Comparison of ENCODE assay signal across 8 cellular contexts in genomic region chr18:36298113-36298701, GRCh38.
A peak's percentile ranks its signal among the peaks of the same experiment; 100 is the strongest.
DNase-seq lines count a peak whose midpoint lies in the region; ATAC-seq and TF ChIP-seq lines count a peak whose summit lies in the region.

No MANE protein-coding gene starts in this region.

- ATAC-seq in GM18520 (IDR thresholded peaks at IDR 0.05; ENCODE audit: unreplicated experiment) (peak; percentile 12), HG03135 (IDR thresholded peaks at IDR 0.05; ENCODE audit: unreplicated experiment) (peak; percentile 23)

- in situ Hi-C loops in astrocyte of the cerebellum (cut with HindIII; ENCODE audit: low sequenced_read_pairs) = no loop called here

- DNase-seq in astrocyte of the cerebellum (ENCODE audit: low read depth) (no peak), tibial artery (peak in 1 of 2 donors; percentile 69), NCI-H2081 treated with DMSO at 0.1 percent for 48 hours (lab: John Stamatoyannopoulos, UW) (no peak), amniotic stem cell (lab: John Stamatoyannopoulos, UW) (no peak)
- no peak for DNase-seq in stimulated activated CD4-positive, alpha-beta T cell treated with anti-CD3 and anti-CD28 coated beads, Interleukin-12 subunit alpha, Interleukin-12 subunit beta, amount 100 ng/mL, for 4 hours

- H3K27me3 ChIP-seq in layer of hippocampus (ENCODE audit: control insufficient read depth, insufficient read depth, low read length) (no peaks in the 10 kb centered on the region), tibial artery (no peaks in the 10 kb centered on the region)

- peak overlapping the region; percentile 73 for H3K4me3 ChIP-seq in astrocyte of the cerebellum (ENCODE audit: low read depth, low read length)
- peak overlapping the region; percentile 64 to 70 for H3K4me3 ChIP-seq in tibial artery

- H3K4me1 ChIP-seq in tibial artery = peaks cover 0 to 19% (median 12%) of the 10 kb centered on the region in 4 donors

- H3K9me3 ChIP-seq in tibial artery = no peaks in the 10 kb centered on the region

- TF ChIP-seq CTCF in astrocyte of the cerebellum (IDR thresholded peaks at IDR 0.05; ENCODE audit: low read depth, low read length, missing control alignments) (no peak), tibial artery (IDR thresholded peaks at IDR 0.05) (no peak)

- no peaks in the 10 kb centered on the region for H3K36me3 ChIP-seq in tibial artery

- intact Hi-C loops in tibial artery (cut with DNase I; ENCODE audit: low total_unique reads) = loop anchor here (5.0 to 10.0 kb wide), 3 partner anchors 69 to 274 kb away; no protein-coding TSS in a partner anchor

- peak overlapping the region; percentile 46 for H3K27ac ChIP-seq in layer of hippocampus (ENCODE audit: low read depth, low read length)
- H3K27ac ChIP-seq in tibial artery = peak overlapping the region; percentile 63 to 83
